ENCODE assay signal across 9 cellular contexts in genomic region chr9:92762781-92763708, GRCh38. TPM values are rescaled to one million over a fixed set of nuclear protein-coding genes. Genes with fewer than 3 reads are reported as not detected.
DNase-seq lines count a peak whose midpoint lies in the region; ATAC-seq, FAIRE-seq and TF ChIP-seq lines count a peak whose summit lies in the region.
"Had no signal": no experiment of that assay in that cellular context is flagged by ENCODE, and none has a peak within 500 bp of the region (broad histone marks: within the 10 kb centered on the region; RNA-seq: fewer than 3 reads in every experiment).

No MANE protein-coding gene starts in this region.

- no peaks in the 10 kb centered on the region for H3K9me2 ChIP-seq in neural cell (ENCODE audit: insufficient read depth, low read length)

- H3K79me2 ChIP-seq in neural cell (replicated peaks; ENCODE audit: insufficient read depth, low read length): peaks cover 48% of the 10 kb centered on the region

- H3K4me2 ChIP-seq in neural cell (ENCODE audit: low read length): peak overlapping the region; percentile 40

- peak overlapping the region; percentile 72 to 81 for H3K4me3 ChIP-seq in duodenal mucosa (ENCODE audit: low read depth in 1 of 2, low read length in 2 of 2)
- H3K4me3 ChIP-seq in neural cell (ENCODE audit: low read length): peak overlapping the region; percentile 97

- no peaks in the 10 kb centered on the region for H3K9me3 ChIP-seq in duodenal mucosa (ENCODE audit: control insufficient read depth in 1 of 2, low read length in 2 of 2)
- H3K9me3 ChIP-seq in neural cell (ENCODE audit: low read length): no peaks in the 10 kb centered on the region

- no peak for TF ChIP-seq EP300 in neural cell (conservative IDR thresholded peaks at IDR 0.05; ENCODE audit: poor library complexity, severe bottlenecking)

- ATAC-seq in GM19395 (IDR thresholded peaks at IDR 0.05; ENCODE audit: unreplicated experiment): no peak
- ATAC-seq in GM21576 (IDR thresholded peaks at IDR 0.05; ENCODE audit: unreplicated experiment): no peak

- peaks cover 3% of the 10 kb centered on the region for H4K20me1 ChIP-seq in neural cell (ENCODE audit: insufficient read depth)

- H2AFZ ChIP-seq in neural cell (ENCODE audit: low read depth, low read length): no peak overlapping the region

- TF ChIP-seq CTCF in C4-2B (conservative IDR thresholded peaks at IDR 0.05) (no peak), neural cell (IDR thresholded peaks at IDR 0.05; ENCODE audit: poor library complexity, severe bottlenecking) (no peak)

- H3K36me3 ChIP-seq in duodenal mucosa (ENCODE audit: control insufficient read depth in 1 of 2, insufficient read depth in 2 of 2, low read length in 2 of 2) (no peaks in the 10 kb centered on the region), neural cell (ENCODE audit: insufficient read depth, low read length) (no peaks in the 10 kb centered on the region)

- H3K27me3 ChIP-seq in duodenal mucosa (ENCODE audit: control insufficient read depth in 1 of 2, insufficient read depth in 2 of 2, low read length in 2 of 2) (peaks cover 7 to 9% of the 10 kb centered on the region in 2 donors), neural cell (ENCODE audit: insufficient read depth, low read depth, low read length) (no peaks in the 10 kb centered on the region)

- H3K27ac ChIP-seq in C4-2B (peak overlapping the region; percentile 92), duodenal mucosa (ENCODE audit: low read depth, low read length) (no peak overlapping the region), neural cell (ENCODE audit: low read length) (no peak overlapping the region)

- no peak for FAIRE-seq in urothelium cell line (lab: Jason Lieb, UNC)

- no peak for TF ChIP-seq RAD21 in neural cell (conservative IDR thresholded peaks at IDR 0.05)

- H3F3A ChIP-seq in neural cell (ENCODE audit: insufficient read depth, low read length, poor library complexity, severe bottlenecking): peaks cover 9% of the 10 kb centered on the region

- DNase-seq in NCI-H69 (lab: John Stamatoyannopoulos, UW) (peak; percentile 35), GOT3 (lab: John Stamatoyannopoulos, UW) (no peak), urothelium cell line (ENCODE audit: low spot score) (no peak)
- DNase-seq: stimulated activated naive CD4-positive, alpha-beta T cell treated with Interleukin-2 at 50 U/mL for 16 hours had no signal

- H3K9ac ChIP-seq in duodenal mucosa (ENCODE audit: low read depth in 1 of 2, low read length in 2 of 2): peak overlapping the region; percentile 66 to 77
- peak overlapping the region; percentile 82 for H3K9ac ChIP-seq in neural cell (ENCODE audit: low read length)

- peaks cover 29 to 48% of the 10 kb centered on the region in 2 donors for H3K4me1 ChIP-seq in duodenal mucosa (ENCODE audit: control insufficient read depth in 1 of 2, insufficient read depth in 2 of 2, low read length in 2 of 2)

TF ChIP-seq in neural cell, 6 proteins besides CTCF, POLR2A, EP300 and RAD21:
- TF ChIP-seq SMC3 (conservative IDR thresholded peaks at IDR 0.05; ENCODE audit: poor library complexity) (no peak), TAF1 (IDR thresholded peaks at IDR 0.05; ENCODE audit: low read depth) (no peak), REST (IDR thresholded peaks at IDR 0.05; ENCODE audit: borderline replicate concordance) (no peak), MXI1 (conservative IDR thresholded peaks at IDR 0.05; ENCODE audit: poor library complexity, severe bottlenecking) (no peak), EZH2 (IDR thresholded peaks at IDR 0.05; ENCODE audit: borderline replicate concordance, insufficient read depth, low read length, poor library complexity, severe bottlenecking) (no peak), POLR2AphosphoS5 (IDR thresholded peaks at IDR 0.05) (no peak)

RNA-seq across cellular contexts. Expression of gene BICD2, which starts 1.6 kb away (rescaled TPM):
- 22.4 and 24.7 TPM in 2 replicates for polyA plus RNA-seq in neural cell
- polyA minus RNA-seq in neural cell: 50.8 and 54.5 TPM in 2 replicates
